27 cellular contexts compared by ENCODE assay signal in the genomic region with DNA sequence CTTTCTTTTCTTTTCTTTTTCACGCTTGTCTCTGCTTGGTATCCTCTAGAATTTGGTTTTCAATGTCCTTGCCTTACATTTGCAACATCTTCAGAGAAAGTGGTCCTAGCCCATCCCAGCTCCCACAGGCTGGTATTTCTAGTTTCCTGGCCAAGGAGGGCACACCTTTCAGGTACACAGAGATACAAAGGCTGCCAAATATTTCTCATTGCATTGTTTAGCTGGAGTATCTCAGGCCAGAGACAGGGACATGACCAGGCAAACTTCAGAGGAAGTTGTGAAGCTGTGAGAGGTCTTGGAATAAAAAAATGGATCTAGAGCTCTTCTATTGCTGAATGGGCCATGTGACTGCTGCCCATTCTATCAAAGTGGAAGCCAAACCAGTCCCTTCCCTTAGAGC.
DNase-seq lines count a peak whose midpoint lies in the region; ATAC-seq and TF ChIP-seq lines count a peak whose summit lies in the region.
"Had no signal": no experiment of that assay in that cellular context is flagged by ENCODE, and none has a peak within 500 bp of the region (broad histone marks: within the 10 kb centered on the region; RNA-seq: fewer than 3 reads in every experiment).

No MANE protein-coding gene starts in this region.

- no TSS peak for BruUV-seq in IMR-90 (replicated peaks; lab: Mats Ljungman, UMichigan)

- H3K9me1 ChIP-seq in IMR-90 (ENCODE audit: insufficient read depth, low read length): peaks cover 17% of the 10 kb centered on the region

- H3K18ac ChIP-seq in IMR-90 (ENCODE audit: low read depth, low read length): no peak overlapping the region

- no peaks in the 10 kb centered on the region for H3K79me1 ChIP-seq in IMR-90 (ENCODE audit: low read depth in 1 of 2, low read length in 2 of 2)

- CTCF ChIA-PET in IMR-90 (lab: Yijun Ruan, JAX): interaction anchor here (0.7 to 1.0 kb wide), 2 partner anchors 8 to 23 kb away, joined by 3 to 9 read pairs; no protein-coding TSS in a partner anchor

- no peak overlapping the region for H4K5ac ChIP-seq in IMR-90 (ENCODE audit: low read depth, low read length)

- H3K9me3 ChIP-seq in IMR-90 (ENCODE audit: control insufficient read depth, insufficient read depth, low read length): no peaks in the 10 kb centered on the region
- H3K9me3 ChIP-seq: BLaER1 treated with 17β-estradiol and CSF1 and Interleukin-3, amounts not matched to agents 10 nM and 100 nM; esophagus muscularis mucosa had no signal

- H3K27ac ChIP-seq in IMR-90 (ENCODE audit: insufficient read depth, low read length) (no peak overlapping the region), brain microvascular endothelial cell (peak overlapping the region; percentile 94), foreskin keratinocyte (peak overlapping the region; percentile 65), skin epidermis (peak overlapping the region in 12 of 21 experiments; percentile 4 to 62 (median 40))
- H3K27ac ChIP-seq: BLaER1 treated with 17β-estradiol and CSF1 and Interleukin-3, amounts not matched to agents 10 nM and 100 nM; esophagus muscularis mucosa; hepatocyte; neural progenitor cell; WERI-Rb-1 had no signal

- no peak overlapping the region for H3K4ac ChIP-seq in IMR-90 (ENCODE audit: low read depth, low read length)

- H3K4me2 ChIP-seq in IMR-90 (ENCODE audit: low read depth, low read length): no peak overlapping the region
- H3K4me2 ChIP-seq: BLaER1 treated with 17β-estradiol and CSF1 and Interleukin-3, amounts not matched to agents 10 nM and 100 nM; hepatocyte; neural progenitor cell had no signal

- H3K14ac ChIP-seq in IMR-90 (replicated peaks; ENCODE audit: low read depth, low read length): 0 out of 2 replicates have a peak overlapping the region, but pooled peaks have one; percentile 19

- peak overlapping the region; percentile 43 for H2AFZ ChIP-seq in IMR-90 (replicated peaks; ENCODE audit: low read length, poor library complexity)
- H2AFZ ChIP-seq: hepatocyte, neural progenitor cell had no signal

- H3K4me1 ChIP-seq in IMR-90 (ENCODE audit: control insufficient read depth, insufficient read depth, low read length) (peaks cover 16% of the 10 kb centered on the region), foreskin keratinocyte (peaks cover 32% of the 10 kb centered on the region)

- H3K56ac ChIP-seq in IMR-90 (ENCODE audit: extremely low read depth, insufficient read depth, low read length): no peak overlapping the region

- no peak for TF ChIP-seq POLR2A in IMR-90 (IDR thresholded peaks at IDR 0.05; ENCODE audit: low read depth, low read length)

- H3K23ac ChIP-seq in IMR-90 (ENCODE audit: low read depth, low read length): no peak overlapping the region

- POLR2A ChIA-PET in IMR-90 (lab: Charles Lee; ENCODE audit: unreplicated experiment): no interaction called here

- no peak overlapping the region for H2BK120ac ChIP-seq in IMR-90 (ENCODE audit: low read depth, low read length)

- H4K20me1 ChIP-seq in IMR-90 (ENCODE audit: insufficient read depth, low read length): peaks cover 5% of the 10 kb centered on the region; the same call in 1 of the 2 replicates
- H4K20me1 ChIP-seq: BLaER1 treated with 17β-estradiol and CSF1 and Interleukin-3, amounts not matched to agents 10 nM and 100 nM had no signal

- H4K91ac ChIP-seq in IMR-90 (ENCODE audit: insufficient read depth, low read depth, low read length): no peak overlapping the region

- no peak overlapping the region for H3K9ac ChIP-seq in IMR-90 (ENCODE audit: low read depth, low read length)
- H3K9ac ChIP-seq: BLaER1 treated with 17β-estradiol and CSF1 and Interleukin-3, amounts not matched to agents 10 nM and 100 nM; neural progenitor cell had no signal

- DNase-seq in IMR-90 (no peak), brain microvascular endothelial cell (no peak), foreskin keratinocyte (no peak), NCI-H2107 treated with DMSO at 0.1 percent for 48 hours (lab: John Stamatoyannopoulos, UW; ENCODE audit: unreplicated experiment) (no peak), NCI-H526 treated with DMSO at 0.1 percent for 48 hours (lab: John Stamatoyannopoulos, UW) (no peak)
- DNase-seq: activated CD4-positive, alpha-beta T cell treated with anti-CD3 and anti-CD28 coated beads, Interleukin-2, amount 10 ng/mL, durations not matched to agents 24 days and 14 days; activated naive CD4-positive, alpha-beta T cell; activated T-cell treated with anti-CD3 and anti-CD28 coated beads, Interleukin-2, amount 50 U/mL, for 4 hours; DMS53; effector CD4-positive, alpha-beta T cell; H7; left cardiac atrium; NCI-H1105 treated with DMSO at 0.1 percent for 48 hours; NCI-H1930; NCI-H226; NCI-H774; stimulated activated CD4-positive, alpha-beta T cell treated with anti-CD3 and anti-CD28 coated beads, Interleukin-15, amount 100 ng/mL, for 24 hours; stimulated activated naive CD4-positive, alpha-beta T cell; WERI-Rb-1 had no signal

- no peak overlapping the region for H3K4me3 ChIP-seq in IMR-90 (ENCODE audit: insufficient read depth, low read depth, low read length)
- H3K4me3 ChIP-seq in brain microvascular endothelial cell (ENCODE audit: low read depth, low read length): no peak overlapping the region
- no peak overlapping the region for H3K4me3 ChIP-seq in skin epidermis
- H3K4me3 ChIP-seq: BLaER1 treated with 17β-estradiol and CSF1 and Interleukin-3, amounts not matched to agents 10 nM and 100 nM; esophagus muscularis mucosa; hepatocyte; K562; neural progenitor cell had no signal

- H2BK20ac ChIP-seq in IMR-90 (ENCODE audit: low read depth, low read length): peak overlapping the region; percentile 32; the same call in 1 of the 2 replicates

- no peak for TF ChIP-seq CTCF in IMR-90 (conservative IDR thresholded peaks at IDR 0.05; ENCODE audit: low read depth, low read length)
- TF ChIP-seq CTCF in brain microvascular endothelial cell (IDR thresholded peaks at IDR 0.05; ENCODE audit: low read depth, low read length, missing control alignments): no peak
- no peak for TF ChIP-seq CTCF in foreskin keratinocyte (conservative IDR thresholded peaks at IDR 0.05)

- H3K36me3 ChIP-seq in IMR-90 (ENCODE audit: control insufficient read depth, insufficient read depth, low read length) (no peaks in the 10 kb centered on the region), brain microvascular endothelial cell (replicated peaks) (no peaks in the 10 kb centered on the region)
- H3K36me3 ChIP-seq: BLaER1 treated with 17β-estradiol and CSF1 and Interleukin-3, amounts not matched to agents 10 nM and 100 nM; esophagus muscularis mucosa; neural progenitor cell; WERI-Rb-1 had no signal

- peak overlapping the region; percentile 44 for H2AK9ac ChIP-seq in IMR-90 (replicated peaks; ENCODE audit: low read depth, low read length, poor library complexity)

- dilution Hi-C loops in IMR-90 (cut with HindIII; ENCODE audit: low sequenced_read_pairs, unreplicated experiment): no loop called here

- H2AK5ac ChIP-seq in IMR-90 (ENCODE audit: low read depth, low read length): peak overlapping the region; percentile 43; the same call in 1 of the 2 replicates

- in situ Hi-C loops in IMR-90 (cut with MboI; ENCODE audit: low sequenced_read_pairs): no loop called here
- in situ Hi-C loops in brain microvascular endothelial cell (cut with HindIII; ENCODE audit: low pct_ligation_motif_present, low sequenced_read_pairs): no loop called here

- intact Hi-C loops in IMR-90 (cut with micrococcal nuclease): no loop called here

- H2BK15ac ChIP-seq in IMR-90 (ENCODE audit: low read depth, low read length): peak overlapping the region; percentile 46; the same call in 1 of the 3 replicates

- no peak overlapping the region for H4K8ac ChIP-seq in IMR-90 (ENCODE audit: low read depth in 2 of 2, low read length in 2 of 2)

- WGBS in IMR-90 (ENCODE audit: extremely low coverage in 2 of 2, insufficient read length in 1 of 2), 2 experiments: no CpG with 5 or more reads among the region's 1 CpG

- no peak overlapping the region for H2BK5ac ChIP-seq in IMR-90 (ENCODE audit: low read depth, low read length, poor library complexity, severe bottlenecking)

- no peak for ATAC-seq in IMR-90 (ENCODE audit: low read depth)
- ATAC-seq in foreskin keratinocyte: no peak
- ATAC-seq in HG03521 (IDR thresholded peaks at IDR 0.05; ENCODE audit: unreplicated experiment): no peak
- ATAC-seq: activated T-cell treated with anti-CD3 and anti-CD28 coated beads, Interleukin-2, amount 50 U/mL, for 4 hours; K562; left cardiac atrium; sciatic nerve had no signal

- no peak for TF ChIP-seq RAD21 in IMR-90 (IDR thresholded peaks at IDR 0.05; ENCODE audit: low read length)

- H3K27me3 ChIP-seq in IMR-90 (ENCODE audit: control insufficient read depth, insufficient read depth, low read length) (peaks cover 14% of the 10 kb centered on the region), brain microvascular endothelial cell (replicated peaks) (no peaks in the 10 kb centered on the region), foreskin keratinocyte (no peaks in the 10 kb centered on the region)
- H3K27me3 ChIP-seq: BLaER1 treated with 17β-estradiol and CSF1 and Interleukin-3, amounts not matched to agents 10 nM and 100 nM; esophagus muscularis mucosa; hepatocyte; neural progenitor cell had no signal

TF ChIP-seq in IMR-90, 13 proteins besides CTCF, POLR2A, EP300 and RAD21 (continues in another document):
- no peak for TF ChIP-seq CHD1 (IDR thresholded peaks at IDR 0.05; ENCODE audit: low read depth, low read length)
- no peak for TF ChIP-seq CEBPB (IDR thresholded peaks at IDR 0.05; ENCODE audit: low read depth, low read length)
- no peak for TF ChIP-seq RFX5 (IDR thresholded peaks at IDR 0.05; ENCODE audit: low read depth, low read length)
- no peak for TF ChIP-seq MAFK (IDR thresholded peaks at IDR 0.05; ENCODE audit: low read depth, low read length)
- TF ChIP-seq FOS (IDR thresholded peaks at IDR 0.05; ENCODE audit: low read depth, low read length): no peak
- TF ChIP-seq MXI1 (IDR thresholded peaks at IDR 0.05; ENCODE audit: borderline replicate concordance, low read depth, low read length): no peak
- no peak for TF ChIP-seq RCOR1 (IDR thresholded peaks at IDR 0.05; ENCODE audit: insufficient replicate concordance, low read length)
- TF ChIP-seq, protein P1, sequence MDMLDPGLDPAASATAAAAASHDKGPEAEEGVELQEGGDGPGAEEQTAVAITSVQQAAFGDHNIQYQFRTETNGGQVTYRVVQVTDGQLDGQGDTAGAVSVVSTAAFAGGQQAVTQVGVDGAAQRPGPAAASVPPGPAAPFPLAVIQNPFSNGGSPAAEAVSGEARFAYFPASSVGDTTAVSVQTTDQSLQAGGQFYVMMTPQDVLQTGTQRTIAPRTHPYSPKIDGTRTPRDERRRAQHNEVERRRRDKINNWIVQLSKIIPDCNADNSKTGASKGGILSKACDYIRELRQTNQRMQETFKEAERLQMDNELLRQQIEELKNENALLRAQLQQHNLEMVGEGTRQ (IDR thresholded peaks at IDR 0.05; ENCODE audit: low read depth, low read length): no peak
- no peak for TF ChIP-seq SMC3 (IDR thresholded peaks at IDR 0.05; ENCODE audit: low read depth, low read length)
